In the genomic region with DNA sequence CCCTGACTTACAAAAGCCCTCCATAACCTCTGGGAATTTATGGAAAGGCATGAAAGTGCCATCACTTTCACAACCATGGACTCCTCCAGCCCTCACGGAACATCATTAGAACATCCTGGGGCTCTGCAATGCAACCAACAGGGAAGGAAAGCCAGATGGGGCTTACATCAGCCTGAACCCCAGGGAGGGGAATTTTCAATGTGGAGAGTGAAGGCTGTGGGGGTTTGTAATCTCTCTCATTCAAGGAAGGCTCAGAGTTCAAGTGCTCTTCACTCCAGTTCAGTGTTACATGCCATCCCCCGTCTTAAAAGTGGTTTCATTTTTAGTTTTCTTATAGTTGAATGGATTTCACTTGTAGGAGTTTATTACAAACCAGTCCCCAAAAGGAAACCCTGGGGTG, we compare ENCODE assay signal across 2 cellular contexts.
TF ChIP-seq lines count a peak whose summit lies in the region.

No MANE protein-coding gene starts in this region.

TF ChIP-seq in GM12878, 131 proteins besides CTCF, POLR2A, EP300 and RAD21:
- TF ChIP-seq CBX3 (IDR thresholded peaks at IDR 0.05; ENCODE audit: borderline replicate concordance, low read depth), result no peak
- TF ChIP-seq IKZF1 (conservative IDR thresholded peaks at IDR 0.05), result 0 out of 2 replicates have a peak, but pooled peaks have one; percentile 13

TF ChIP-seq in liver, 16 proteins besides CTCF, POLR2A, EP300 and RAD21:
- TF ChIP-seq FOXA2 (IDR thresholded peaks at IDR 0.05) (no peak), NR2F2 (IDR thresholded peaks at IDR 0.05) (no peak)
TF ChIP-seq in liver: peak in this region for 0.
